29 cellular contexts compared by ENCODE assay signal in genomic region chr5:153403470-153403869, GRCh38.
"Had no signal": no experiment of that assay in that cellular context is flagged by ENCODE, and none has a peak within 500 bp of the region (broad histone marks: within the 10 kb centered on the region; RNA-seq: fewer than 3 reads in every experiment).

No MANE protein-coding gene starts in this region.

- FAIRE-seq: urothelium cell line had no signal

- ATAC-seq: stimulated activated effector memory CD8-positive, alpha-beta T cell treated with anti-CD3 and anti-CD28 coated beads, Interleukin-12 subunit alpha, Interleukin-12 subunit beta, amount 100 ng/mL, for 72 hours; stimulated activated memory B cell treated with anti-CD40 and anti-IgM and Interleukin-4, amounts not matched to agents 10 μg/mL and 1 μg/mL and 100 μg/mL, for 72 hours; stimulated activated naive B cell treated with anti-CD40 and anti-IgM and Interleukin-4, amounts not matched to agents 10 μg/mL and 1 μg/mL and 100 μg/mL, for 72 hours; stimulated activated naive CD8-positive, alpha-beta T cell treated with anti-CD3 and anti-CD28 coated beads, Interleukin-15, amount 100 ng/mL, for 72 hours; stimulated activated naive CD8-positive, alpha-beta T cell treated with anti-CD3 and anti-CD28 coated beads, Interleukin-15, Interleukin-2, amounts not matched to agents 100 U/mL and 50 U/mL, for 24 hours; upper lobe of right lung had no signal

- H3K36me3 Mint-ChIP-seq: stimulated activated effector memory CD8-positive, alpha-beta T cell treated with anti-CD3 and anti-CD28 coated beads, Interleukin-12 subunit alpha, Interleukin-12 subunit beta, amount 100 ng/mL, for 72 hours; stimulated activated memory B cell treated with anti-CD40 and anti-IgM and Interleukin-4, amounts not matched to agents 10 μg/mL and 1 μg/mL and 100 μg/mL, for 72 hours; stimulated activated naive B cell treated with anti-CD40 and anti-IgM and Interleukin-4, amounts not matched to agents 10 μg/mL and 1 μg/mL and 100 μg/mL, for 72 hours; type B pancreatic cell had no signal

- DNase-seq: stimulated activated CD4-positive, alpha-beta T cell treated with anti-CD3 and anti-CD28 coated beads, Interleukin-2, amount 100 ng/mL, for 48 hours; stimulated activated CD4-positive, alpha-beta T cell treated with anti-CD3 and anti-CD28 coated beads, Interleukin-4, amount 100 ng/mL, for 1 hour; stimulated activated CD4-positive, alpha-beta T cell treated with anti-CD3 and anti-CD28 coated beads, Interleukin-4, amount 100 ng/mL, for 24 hours; stimulated activated CD4-positive, alpha-beta T cell treated with anti-CD3 and anti-CD28 coated beads, Interleukin-4, amount 100 ng/mL, for 4 hours; stimulated activated CD8-positive, alpha-beta memory T cell treated with anti-CD3 and anti-CD28 coated beads, Interleukin-4, amount 100 ng/mL, for 48 hours; stimulated activated naive B cell treated with anti-CD40 and anti-IgM and Interleukin-4, amounts not matched to agents 10 μg/mL and 1 μg/mL and 100 μg/mL, for 72 hours; stimulated activated naive CD4-positive, alpha-beta T cell; stimulated activated naive CD4-positive, alpha-beta T cell treated with Interleukin-2 at 50 U/mL for 16 hours; stimulated activated naive CD8-positive, alpha-beta T cell treated with anti-CD3 and anti-CD28 coated beads, Interleukin-15, amount 100 ng/mL, for 72 hours; stimulated activated naive CD8-positive, alpha-beta T cell treated with anti-CD3 and anti-CD28 coated beads, Interleukin-15, Interleukin-2, amounts not matched to agents 100 U/mL and 50 U/mL, for 24 hours; stomach; substantia nigra; testis; thyroid gland; tibial artery; transverse colon; trophoblast cell; upper lobe of left lung; upper lobe of right lung; uterus had no signal

- H3K27ac Mint-ChIP-seq: stimulated activated effector memory CD8-positive, alpha-beta T cell treated with anti-CD3 and anti-CD28 coated beads, Interleukin-12 subunit alpha, Interleukin-12 subunit beta, amount 100 ng/mL, for 72 hours; stimulated activated memory B cell treated with anti-CD40 and anti-IgM and Interleukin-4, amounts not matched to agents 10 μg/mL and 1 μg/mL and 100 μg/mL, for 72 hours; stimulated activated naive B cell treated with anti-CD40 and anti-IgM and Interleukin-4, amounts not matched to agents 10 μg/mL and 1 μg/mL and 100 μg/mL, for 72 hours; stimulated activated naive CD8-positive, alpha-beta T cell treated with anti-CD3 and anti-CD28 coated beads, Interleukin-15, amount 100 ng/mL, for 72 hours; stimulated activated naive CD8-positive, alpha-beta T cell treated with anti-CD3 and anti-CD28 coated beads, Interleukin-15, Interleukin-2, amounts not matched to agents 100 ng/mL and 50 ng/mL, for 24 hours; type B pancreatic cell had no signal

- H3K9me3 ChIP-seq: stomach, suprapubic skin, testis, thoracic aorta, thyroid gland, tibial artery, tibial nerve, transverse colon, upper lobe of left lung, upper lobe of right lung, uterus, vagina had no signal

- H3K27me3 Mint-ChIP-seq: stimulated activated memory B cell treated with anti-CD40 and anti-IgM and Interleukin-4, amounts not matched to agents 10 μg/mL and 1 μg/mL and 100 μg/mL, for 72 hours; stimulated activated naive B cell treated with anti-CD40 and anti-IgM and Interleukin-4, amounts not matched to agents 10 μg/mL and 1 μg/mL and 100 μg/mL, for 72 hours; stimulated activated naive CD8-positive, alpha-beta T cell treated with anti-CD3 and anti-CD28 coated beads, Interleukin-15, Interleukin-2, amounts not matched to agents 100 ng/mL and 50 ng/mL, for 24 hours; type B pancreatic cell had no signal

- H3K27ac ChIP-seq: stomach, suprapubic skin, testis, thoracic aorta, thyroid gland, tibial artery, tibial nerve, transverse colon, upper lobe of left lung, upper lobe of right lung, uterus, vagina had no signal

- H3K27me3 ChIP-seq: stomach, suprapubic skin, testis, thyroid gland, tibial artery, tibial nerve, transverse colon, upper lobe of left lung, upper lobe of right lung, uterus, vagina had no signal

- H3K9me3 Mint-ChIP-seq: stimulated activated effector memory CD8-positive, alpha-beta T cell treated with anti-CD3 and anti-CD28 coated beads, Interleukin-12 subunit alpha, Interleukin-12 subunit beta, amount 100 ng/mL, for 72 hours; stimulated activated memory B cell treated with anti-CD40 and anti-IgM and Interleukin-4, amounts not matched to agents 10 μg/mL and 1 μg/mL and 100 μg/mL, for 72 hours; stimulated activated naive B cell treated with anti-CD40 and anti-IgM and Interleukin-4, amounts not matched to agents 10 μg/mL and 1 μg/mL and 100 μg/mL, for 72 hours; stimulated activated naive CD8-positive, alpha-beta T cell treated with anti-CD3 and anti-CD28 coated beads, Interleukin-15, Interleukin-2, amounts not matched to agents 100 ng/mL and 50 ng/mL, for 24 hours; type B pancreatic cell had no signal

- H3K4me1 ChIP-seq: stomach, suprapubic skin, testis, thyroid gland, tibial nerve, transverse colon, upper lobe of left lung, upper lobe of right lung, uterus, vagina had no signal

- H3K4me3 Mint-ChIP-seq: stimulated activated effector memory CD8-positive, alpha-beta T cell treated with anti-CD3 and anti-CD28 coated beads, Interleukin-12 subunit alpha, Interleukin-12 subunit beta, amount 100 ng/mL, for 72 hours; stimulated activated memory B cell treated with anti-CD40 and anti-IgM and Interleukin-4, amounts not matched to agents 10 μg/mL and 1 μg/mL and 100 μg/mL, for 72 hours; stimulated activated naive B cell treated with anti-CD40 and anti-IgM and Interleukin-4, amounts not matched to agents 10 μg/mL and 1 μg/mL and 100 μg/mL, for 72 hours; stimulated activated naive CD8-positive, alpha-beta T cell treated with anti-CD3 and anti-CD28 coated beads, Interleukin-15, amount 100 ng/mL, for 72 hours; stimulated activated naive CD8-positive, alpha-beta T cell treated with anti-CD3 and anti-CD28 coated beads, Interleukin-15, Interleukin-2, amounts not matched to agents 100 ng/mL and 50 ng/mL, for 24 hours; type B pancreatic cell had no signal

- H3K36me3 ChIP-seq: stomach, suprapubic skin, thoracic aorta, thyroid gland, tibial artery, tibial nerve, transverse colon, upper lobe of left lung, upper lobe of right lung, uterus, vagina had no signal

- H3K4me3 ChIP-seq: stomach, suprapubic skin, testis, thoracic aorta, thyroid gland, tibial artery, tibial nerve, transverse colon, upper lobe of left lung, upper lobe of right lung, uterus, vagina had no signal

- H3K4me1 Mint-ChIP-seq: stimulated activated effector memory CD8-positive, alpha-beta T cell treated with anti-CD3 and anti-CD28 coated beads, Interleukin-12 subunit alpha, Interleukin-12 subunit beta, amount 100 ng/mL, for 72 hours; stimulated activated memory B cell treated with anti-CD40 and anti-IgM and Interleukin-4, amounts not matched to agents 10 μg/mL and 1 μg/mL and 100 μg/mL, for 72 hours; stimulated activated naive B cell treated with anti-CD40 and anti-IgM and Interleukin-4, amounts not matched to agents 10 μg/mL and 1 μg/mL and 100 μg/mL, for 72 hours; stimulated activated naive CD8-positive, alpha-beta T cell treated with anti-CD3 and anti-CD28 coated beads, Interleukin-15, amount 100 ng/mL, for 72 hours had no signal
